ENCODE assay signal across 8 cellular contexts in genomic region chr6:35260642-35261570, GRCh38. TPM values are rescaled to one million over a fixed set of nuclear protein-coding genes. Genes with fewer than 3 reads are reported as not detected.
A peak's percentile ranks its signal among the peaks of the same experiment; 100 is the strongest.
DNase-seq lines count a peak whose midpoint lies in the region; ATAC-seq, FAIRE-seq and TF ChIP-seq lines count a peak whose summit lies in the region.

No MANE protein-coding gene starts in this region.

- peaks cover 1% of the 10 kb centered on the region for H3K27me3 Mint-ChIP-seq in endothelial cell (ENCODE audit: unreplicated experiment)

- no peak for TF ChIP-seq CTCF in DOHH2 (IDR thresholded peaks at IDR 0.05; ENCODE audit: low read depth, low read length, poor library complexity, severe bottlenecking)
- TF ChIP-seq CTCF in PC-9 (conservative IDR thresholded peaks at IDR 0.05): no peak
- TF ChIP-seq CTCF in endothelial cell (IDR thresholded peaks at IDR 0.05; ENCODE audit: unreplicated experiment): no peak
- TF ChIP-seq CTCF in parathyroid adenoma (IDR thresholded peaks at IDR 0.05): no peak

- H3K27me3 ChIP-seq in DOHH2 (ENCODE audit: control insufficient read depth, low read length) (no peaks in the 10 kb centered on the region), PC-9 (ENCODE audit: insufficient read depth, low read depth) (no peaks in the 10 kb centered on the region), parathyroid adenoma (ENCODE audit: control insufficient read depth, insufficient read depth, low read length) (no peaks in the 10 kb centered on the region), small intestine (ENCODE audit: control insufficient read depth in 2 of 2, insufficient read depth in 2 of 2, low read length in 2 of 2) (no peaks in the 10 kb centered on the region)

- CTCF ChIA-PET in PC-9 (lab: Charles Lee): no interaction called here

- no peaks in the 10 kb centered on the region for H3K36me3 Mint-ChIP-seq in endothelial cell (ENCODE audit: low read depth, unreplicated experiment)

- peak overlapping the region; percentile 90 for H3K4me3 ChIP-seq in DOHH2 (ENCODE audit: low read length)
- H3K4me3 ChIP-seq in PC-9: peak overlapping the region; percentile 92; the same call in 1 of the 2 replicates
- peak overlapping the region; percentile 85 for H3K4me3 ChIP-seq in parathyroid adenoma (ENCODE audit: low read depth, low read length)
- H3K4me3 ChIP-seq in small intestine (ENCODE audit: low read depth in 1 of 2, low read length in 2 of 2): peak overlapping the region in 1 of 2 donors; percentile 91

- H3K9me3 ChIP-seq in DOHH2 (ENCODE audit: control insufficient read depth, insufficient read depth, low read length): no peaks in the 10 kb centered on the region
- H3K9me3 ChIP-seq in PC-9 (ENCODE audit: insufficient read depth, low read depth): no peaks in the 10 kb centered on the region
- H3K9me3 ChIP-seq in parathyroid adenoma (ENCODE audit: control insufficient read depth, low read length): no peaks in the 10 kb centered on the region
- H3K9me3 ChIP-seq in small intestine (ENCODE audit: control insufficient read depth, low read depth): no peaks in the 10 kb centered on the region

- H4K20me1 ChIP-seq in DOHH2 (ENCODE audit: control insufficient read depth, insufficient read depth, low read depth, low read length) (no peaks in the 10 kb centered on the region), PC-9 (ENCODE audit: insufficient read depth) (no peaks in the 10 kb centered on the region)

- DNase-seq in PC-9 (no peak), endothelial cell (ENCODE audit: low spot score) (no peak), small intestine (no peak), HuH-7 (ENCODE audit: low spot score) (no peak), substantia nigra (lab: John Stamatoyannopoulos, UW) (no peak)

- H3K4me1 ChIP-seq in DOHH2 (ENCODE audit: control insufficient read depth, low read length): peaks cover 27% of the 10 kb centered on the region
- H3K4me1 ChIP-seq in PC-9 (replicated peaks; ENCODE audit: insufficient read depth): peaks cover 16% of the 10 kb centered on the region; the same call in 1 of the 2 replicates
- H3K4me1 ChIP-seq in parathyroid adenoma: peaks cover 31% of the 10 kb centered on the region
- H3K4me1 ChIP-seq in small intestine (ENCODE audit: control insufficient read depth in 2 of 2, insufficient read depth in 1 of 2, low read depth in 1 of 2, low read length in 1 of 2): peaks cover 0 to 12% of the 10 kb centered on the region in 2 donors

- H3F3A ChIP-seq in DOHH2 (ENCODE audit: control insufficient read depth, insufficient read depth) (peaks cover 10% of the 10 kb centered on the region), PC-9 (ENCODE audit: insufficient read depth, low read depth) (peaks cover 20% of the 10 kb centered on the region)

- WGBS in small intestine, 3 donors: 73 to 81% (median 80%) methylated on average over 6 of the region's 6 CpGs

- H3K4me2 ChIP-seq in DOHH2 (ENCODE audit: low read length) (peak overlapping the region; percentile 69), PC-9 (peak overlapping the region; percentile 96), parathyroid adenoma (ENCODE audit: low read length) (peak overlapping the region; percentile 75)

- H3K36me3 ChIP-seq in DOHH2 (ENCODE audit: control insufficient read depth, low read length) (peaks cover 6% of the 10 kb centered on the region; the same call in 1 of the 2 replicates), PC-9 (ENCODE audit: low read depth) (no peaks in the 10 kb centered on the region), parathyroid adenoma (ENCODE audit: control insufficient read depth, insufficient read depth, low read length) (no peaks in the 10 kb centered on the region), small intestine (ENCODE audit: control insufficient read depth in 2 of 2, insufficient read depth in 2 of 2, low read length in 2 of 2) (no peaks in the 10 kb centered on the region)

- FAIRE-seq in small intestine (lab: Jason Lieb, UNC): no peak

- no peak for ATAC-seq in GM21381 (IDR thresholded peaks at IDR 0.05; ENCODE audit: unreplicated experiment)

- H3K27ac ChIP-seq in DOHH2 (ENCODE audit: low read depth, low read length) (no peak overlapping the region), PC-9 (peak overlapping the region; percentile 92), parathyroid adenoma (peak overlapping the region; percentile 88), small intestine (ENCODE audit: low read depth in 1 of 2, low read length in 1 of 2) (peak overlapping the region in 1 of 2 donors; percentile 99), substantia nigra (ENCODE audit: low read depth, low read length, poor library complexity, severe bottlenecking) (no peak overlapping the region)

- POLR2A ChIA-PET in PC-9 (lab: Charles Lee; ENCODE audit: unreplicated experiment): no interaction called here

- H3K9me2 ChIP-seq in DOHH2 (replicated peaks; ENCODE audit: control insufficient read depth, low read length): no peaks in the 10 kb centered on the region
- no peaks in the 10 kb centered on the region for H3K9me2 ChIP-seq in PC-9 (ENCODE audit: insufficient read depth)

- peaks cover 15% of the 10 kb centered on the region for H3K4me1 Mint-ChIP-seq in endothelial cell (ENCODE audit: unreplicated experiment)

- BruUV-seq in PC-9 (replicated peaks; lab: Mats Ljungman, UMichigan): no TSS peak

- H3K9me3 Mint-ChIP-seq in endothelial cell (ENCODE audit: unreplicated experiment): no peaks in the 10 kb centered on the region

- H3K79me2 ChIP-seq in DOHH2 (ENCODE audit: control insufficient read depth, low read length) (peaks cover 69% of the 10 kb centered on the region), PC-9 (ENCODE audit: low read depth) (peaks cover 28% of the 10 kb centered on the region), parathyroid adenoma (peaks cover 20% of the 10 kb centered on the region)

- H3K4me3 Mint-ChIP-seq in endothelial cell (ENCODE audit: unreplicated experiment): peak overlapping the region; percentile 93

- intact Hi-C loops in PC-9 (cut with micrococcal nuclease; ENCODE audit: unreplicated experiment): no loop called here

- H3K27ac Mint-ChIP-seq in endothelial cell (ENCODE audit: unreplicated experiment): peak overlapping the region; percentile 28

- no peak overlapping the region for H3K9ac ChIP-seq in parathyroid adenoma

- H2AFZ ChIP-seq in PC-9 (no peak overlapping the region), parathyroid adenoma (peak overlapping the region; percentile 70)

RNA-seq across cellular contexts. Expression of gene ZNF76, which starts 1.4 kb away (rescaled TPM):
- total RNA-seq in PC-9 (2021) (38.8 and 39.9 TPM in 2 replicates), endothelial cell (ENCODE audit: unreplicated experiment) (26.4 TPM)
- polyA plus RNA-seq in small intestine: 10 to 100 TPM; 16.2 to 24.8 (median 24.0) TPM

RNA-seq across cellular contexts. Expression of gene DEF6, which starts 36.7 kb away (rescaled TPM):
- 19.6 and 27.0 TPM in 2 replicates for total RNA-seq in PC-9 (2021)
- total RNA-seq in endothelial cell (ENCODE audit: unreplicated experiment): 24.0 TPM
- polyA plus RNA-seq in small intestine: 10 to 100 TPM in 1 of 3 donors, 1 to 10 TPM in 2; 4.7 to 16.2 (median 9.5) TPM

RNA-seq across cellular contexts. Expression of gene SCUBE3, which starts 47.1 kb away (rescaled TPM):
- total RNA-seq in PC-9 (2021) (0.10 and 0.17 TPM in 2 replicates), endothelial cell (ENCODE audit: unreplicated experiment) (1.2 TPM)
- polyA plus RNA-seq in small intestine: under 1 TPM in 1 of 3 donors, not detected in 2; 0.12 TPM

Comparison
In these comparisons a context has a peak if more than half of its experiments do, and no peak if none do; other contexts are left out.
1. H3K27ac ChIP-seq: peak in PC-9 (single experiment) and parathyroid adenoma (single experiment); none in DOHH2 (single experiment) and substantia nigra (single experiment).
2. Peak in every context shown above with its lines, with median percentiles within 50 percentile points of each other: H3K4me2 ChIP-seq.